In the genomic region with DNA sequence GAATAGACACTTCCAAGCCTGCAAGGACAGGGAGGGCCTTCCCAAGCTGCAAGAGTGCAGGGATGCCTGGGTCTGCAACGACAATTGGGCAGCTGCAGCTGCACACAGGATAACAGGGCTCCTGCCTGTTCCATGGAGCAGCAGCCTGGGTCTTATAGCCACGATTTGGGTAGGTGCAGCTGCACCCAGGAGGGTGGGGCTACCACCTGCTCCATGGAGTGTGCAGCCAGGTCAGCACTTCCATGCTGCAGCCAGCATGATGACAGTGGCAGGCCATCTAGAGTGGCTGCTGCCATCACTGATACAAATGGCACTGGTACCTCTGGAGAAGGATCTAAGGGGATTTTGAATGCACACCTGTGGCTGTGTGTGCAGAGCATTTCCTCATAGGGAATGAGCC, we compare ENCODE assay signal across 37 cellular contexts.
"Had no signal": no experiment of that assay in that cellular context is flagged by ENCODE, and none has a peak within 500 bp of the region (broad histone marks: within the 10 kb centered on the region; RNA-seq: fewer than 3 reads in every experiment).

No MANE protein-coding gene starts in this region.

- H3K27me3 ChIP-seq: adrenal gland, body of pancreas, brain microvascular endothelial cell, breast epithelium had no signal

- H3K9me3 ChIP-seq: adrenal gland, body of pancreas had no signal

- H3K4me1 ChIP-seq: adrenal gland, body of pancreas, breast epithelium had no signal

- H3K27ac Mint-ChIP-seq: activated CD4-positive, alpha-beta memory T cell treated with anti-CD3 and anti-CD28 coated beads, Interleukin-2, amount 10 ng/mL, durations not matched to agents 7 days and 5 days; activated CD4-positive, alpha-beta T cell treated with anti-CD3 and anti-CD28 coated beads for 36 hours; activated CD4-positive, alpha-beta T cell treated with anti-CD3 and anti-CD28 coated beads, Interleukin-2, amount 10 ng/mL, durations not matched to agents 7 days and 5 days; activated CD8-positive, alpha-beta memory T cell treated with anti-CD3 and anti-CD28 coated beads, Interleukin-2, amount 10 ng/mL, durations not matched to agents 7 days and 5 days; activated CD8-positive, alpha-beta T cell treated with anti-CD3 and anti-CD28 coated beads, Interleukin-2, amount 10 ng/mL, durations not matched to agents 7 days and 5 days; activated naive CD4-positive, alpha-beta T cell treated with anti-CD3 and anti-CD28 coated beads, Interleukin-2, amount 10 ng/mL, durations not matched to agents 7 days and 5 days; activated naive CD4-positive, alpha-beta T cell treated with anti-CD3 and anti-CD28 coated beads, Interleukin-2, amount 50 U/mL, for 24 hours; activated naive CD8-positive, alpha-beta T cell treated with anti-CD3 and anti-CD28 coated beads for 36 hours; activated T-cell treated with anti-CD3 and anti-CD28 coated beads, Interleukin-2, amount 50 U/mL, for 24 hours; activated T-helper 2 cell treated with anti-CD3 and anti-CD28 coated beads, Interferon-gamma antibody, Interleukin-2, Interleukin-4, amounts not matched to agents 10 μg/mL and 5 μg/mL and 100 μg/mL, durations not matched to agents 14 hours and 24 hours and 36 hours; T-helper 1 cell treated with Interleukin-12 subunit alpha and Interleukin-12 subunit beta and Interleukin-4 antibody, amounts not matched to agents 30 μg/mL and 1 μg/mL, for 36 hours; T-helper 2 cell treated with Interferon-gamma antibody and Interleukin-4, amounts not matched to agents 5 μg/mL and 100 μg/mL, for 36 hours; WTC11 had no signal

- H3K36me3 Mint-ChIP-seq: activated CD8-positive, alpha-beta memory T cell treated with anti-CD3 and anti-CD28 coated beads, Interleukin-2, amount 10 ng/mL, durations not matched to agents 7 days and 5 days; activated naive CD4-positive, alpha-beta T cell treated with anti-CD3 and anti-CD28 coated beads, Interleukin-2, amount 10 ng/mL, durations not matched to agents 7 days and 5 days; activated naive CD4-positive, alpha-beta T cell treated with anti-CD3 and anti-CD28 coated beads, Interleukin-2, amount 50 U/mL, for 24 hours; activated naive CD8-positive, alpha-beta T cell treated with anti-CD3 and anti-CD28 coated beads for 36 hours; WTC11 had no signal

- DNase-seq: activated CD4-positive, alpha-beta memory T cell treated with anti-CD3 and anti-CD28 coated beads, Interleukin-2, amount 10 ng/mL, durations not matched to agents 7 days and 5 days; activated CD4-positive, alpha-beta T cell treated with anti-CD3 and anti-CD28 coated beads for 1 hour; activated CD4-positive, alpha-beta T cell treated with anti-CD3 and anti-CD28 coated beads for 36 hours; activated CD4-positive, alpha-beta T cell treated with anti-CD3 and anti-CD28 coated beads for 48 hours; activated CD4-positive, alpha-beta T cell treated with anti-CD3 and anti-CD28 coated beads, Interleukin-2, amount 10 ng/mL, durations not matched to agents 7 days and 5 days; activated CD4-positive, alpha-beta T cell treated with anti-CD3 and anti-CD28 coated beads, Interleukin-2, amount 50 U/mL, for 48 hours; activated CD4-positive, CD25-positive, alpha-beta regulatory T cell; activated CD8-positive, alpha-beta memory T cell treated with anti-CD3 and anti-CD28 coated beads for 24 hours; activated CD8-positive, alpha-beta memory T cell treated with anti-CD3 and anti-CD28 coated beads, Interleukin-2, amount 10 ng/mL, durations not matched to agents 7 days and 5 days; activated CD8-positive, alpha-beta memory T cell treated with anti-CD3 and anti-CD28 coated beads, Interleukin-2, amount 50 U/mL, for 48 hours; activated CD8-positive, alpha-beta T cell treated with anti-CD3 and anti-CD28 coated beads, Interleukin-2, amount 10 ng/mL, durations not matched to agents 7 days and 5 days; activated effector memory CD4-positive, alpha-beta T cell treated with Interleukin-2 at 50 U/mL for 16 hours; activated gamma-delta T cell; activated naive CD4-positive, alpha-beta T cell treated with anti-CD3 and anti-CD28 coated beads, Interleukin-2, amount 10 ng/mL, durations not matched to agents 7 days and 5 days; activated naive CD4-positive, alpha-beta T cell treated with Interleukin-2 at 50 U/mL for 16 hours; activated naive CD8-positive, alpha-beta T cell treated with anti-CD3 and anti-CD28 coated beads for 36 hours; activated T-cell treated with anti-CD3 and anti-CD28 coated beads, Interleukin-2, amount 50 U/mL, for 24 hours; activated T-cell treated with anti-CD3 and anti-CD28 coated beads, Interleukin-2, amount 50 U/mL, for 48 hours; adrenal gland; amniotic stem cell; aorta; body of pancreas; brain microvascular endothelial cell; central memory CD4-positive, alpha-beta T cell; T-helper 1 cell; T-helper 2 cell; T-helper 9 cell had no signal

- H3K27ac ChIP-seq: adrenal gland, body of pancreas, brain microvascular endothelial cell, breast epithelium, VCaP had no signal

- FAIRE-seq: astrocyte, TTC549 had no signal

- H3K9me3 Mint-ChIP-seq: activated CD4-positive, alpha-beta T cell treated with anti-CD3 and anti-CD28 coated beads, Interleukin-2, amount 10 ng/mL, durations not matched to agents 7 days and 5 days; activated naive CD4-positive, alpha-beta T cell treated with anti-CD3 and anti-CD28 coated beads, Interleukin-2, amount 50 U/mL, for 24 hours had no signal

- ATAC-seq: activated CD4-positive, alpha-beta T cell treated with anti-CD3 and anti-CD28 coated beads for 36 hours; activated CD4-positive, CD25-positive, alpha-beta regulatory T cell treated with anti-CD3 and anti-CD28 coated beads, Interleukin-2, amount 50 U/mL, for 24 hours; activated CD8-positive, alpha-beta memory T cell treated with anti-CD3 and anti-CD28 coated beads, Interleukin-2, amount 10 ng/mL, durations not matched to agents 7 days and 5 days; activated CD8-positive, alpha-beta T cell treated with anti-CD3 and anti-CD28 coated beads, Interleukin-2, amount 10 ng/mL, durations not matched to agents 7 days and 5 days; body of pancreas; WTC11 had no signal

- H3K4me3 ChIP-seq: adrenal gland, body of pancreas, breast epithelium had no signal

- H3K36me3 ChIP-seq: adrenal gland, brain microvascular endothelial cell, breast epithelium had no signal
